ENCODE assay signal across 19 cellular contexts in the genomic region with DNA sequence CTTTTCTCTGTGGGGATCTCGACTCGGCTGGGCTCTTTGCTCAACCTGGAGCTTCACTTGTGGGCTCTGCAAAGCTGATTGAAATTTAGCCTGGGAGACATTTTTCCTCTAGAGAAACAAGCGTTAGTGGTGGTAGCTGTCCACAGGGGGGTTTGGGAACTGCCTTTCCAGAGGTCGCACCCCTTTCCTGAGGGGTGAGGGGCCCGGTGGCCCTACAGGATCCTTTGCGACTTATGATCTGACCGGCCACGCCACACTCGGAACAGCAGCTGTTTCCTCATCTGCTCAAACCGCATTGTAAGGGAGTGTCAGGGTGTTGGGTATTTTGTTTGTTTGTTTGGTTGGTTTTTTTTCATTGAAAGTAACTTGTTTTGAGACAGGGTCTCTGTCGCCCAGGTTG. TPM values are rescaled to one million over a fixed set of nuclear protein-coding genes. Genes with fewer than 3 reads are reported as not detected.
DNase-seq lines count a peak whose midpoint lies in the region; ATAC-seq, FAIRE-seq and TF ChIP-seq lines count a peak whose summit lies in the region.
"Had no signal": no experiment of that assay in that cellular context is flagged by ENCODE, and none has a peak within 500 bp of the region (broad histone marks: within the 10 kb centered on the region; RNA-seq: fewer than 3 reads in every experiment).

No MANE protein-coding gene starts in this region.

- H3K9me3 ChIP-seq in BLaER1: 0 out of 2 replicates have a peak, but pooled peaks cover 3% of the 10 kb centered on the region
- H3K9me3 ChIP-seq in CD4-positive, alpha-beta T cell (ENCODE audit: control insufficient read depth, low read length): no peaks in the 10 kb centered on the region
- H3K9me3 ChIP-seq: SJCRH30 had no signal

- H3K4me1 Mint-ChIP-seq in CD4-positive, alpha-beta T cell (ENCODE audit: low read depth): peaks cover 30% of the 10 kb centered on the region

- POLR2A ChIA-PET in CD4-positive, alpha-beta T cell (lab: Charles Lee): interaction anchor here (1.2 to 3.4 kb wide), 3 partner anchors 31 to 95 kb away, joined by 3 to 37 read pairs (median 10); a partner anchor contains a TSS

- H3K27me3 Mint-ChIP-seq in CD4-positive, alpha-beta T cell: no peaks in the 10 kb centered on the region

- FAIRE-seq in HTR-8/SVneo (lab: Jason Lieb, UNC): no peak

- H3K27ac ChIP-seq in BLaER1: peak overlapping the region; percentile 95
- H3K27ac ChIP-seq in CD4-positive, alpha-beta T cell (ENCODE audit: low read depth, low read length): no peak overlapping the region
- H3K27ac ChIP-seq: RWPE1, SJCRH30 had no signal

- no peaks in the 10 kb centered on the region for H3K27me3 ChIP-seq in BLaER1
- H3K27me3 ChIP-seq in CD4-positive, alpha-beta T cell (ENCODE audit: control insufficient read depth, insufficient read depth, low read length): no peaks in the 10 kb centered on the region
- H3K27me3 ChIP-seq: SJCRH30 had no signal

- no peaks in the 10 kb centered on the region for H3K36me3 ChIP-seq in BLaER1
- H3K36me3 ChIP-seq: SJCRH30 had no signal

- DNase-seq in CD4-positive, alpha-beta T cell: no peak
- peak; percentile 47 for DNase-seq in MV-4-11 (lab: John Stamatoyannopoulos, UW)
- peak; percentile 81 for DNase-seq in mesenteric fat pad (ENCODE audit: low spot score)
- no peak for DNase-seq in HTR-8/SVneo (ENCODE audit: insufficient read length, low spot score)
- no peak for DNase-seq in COR-L47 (lab: John Stamatoyannopoulos, UW)
- no peak for DNase-seq in NCI-H748 treated with DMSO at 0.1 percent for 48 hours (lab: John Stamatoyannopoulos, UW)
- DNase-seq: C1 segment of cervical spinal cord; NCI-H1092; NCI-H1694; NCI-H2107; NCI-H226; NCI-H526 treated with DMSO at 0.1 percent for 48 hours; NK-92 treated with Interleukin-12 subunit alpha and Interleukin-12 subunit beta, amount 100 ng/mL, for 24 hours; SJCRH30; SW 1271 had no signal

- peak overlapping the region; percentile 58 for H3K4me3 ChIP-seq in BLaER1
- H3K4me3 ChIP-seq: SJCRH30 had no signal

- H3K9me3 Mint-ChIP-seq in CD4-positive, alpha-beta T cell: no peaks in the 10 kb centered on the region

- no peak for TF ChIP-seq CTCF in CD4-positive, alpha-beta T cell (IDR thresholded peaks at IDR 0.05)

- no peak overlapping the region for H3K4me3 Mint-ChIP-seq in CD4-positive, alpha-beta T cell

- H3K27ac Mint-ChIP-seq in CD4-positive, alpha-beta T cell: peak overlapping the region; percentile 81

- H3K36me3 Mint-ChIP-seq in CD4-positive, alpha-beta T cell (ENCODE audit: low read depth): no peaks in the 10 kb centered on the region

- CTCF ChIA-PET in CD4-positive, alpha-beta T cell (lab: Charles Lee): no interaction called here

- H4K20me1 ChIP-seq in BLaER1: no peaks in the 10 kb centered on the region

- H3K4me2 ChIP-seq in BLaER1: peak overlapping the region; percentile 99

- H3K4me1 ChIP-seq in BLaER1: peaks cover 80% of the 10 kb centered on the region

- intact Hi-C loops in CD4-positive, alpha-beta T cell (cut with DNase I, micrococcal nuclease): no loop called here

- H3K9ac ChIP-seq in BLaER1: peak overlapping the region; percentile 80

- no peak for ATAC-seq in CD4-positive, alpha-beta T cell (ENCODE audit: poor library complexity)
- no peak for ATAC-seq in HG02973 (IDR thresholded peaks at IDR 0.05; ENCODE audit: unreplicated experiment)

RNA-seq across cellular contexts. Expression of a gene that starts 21.0 kb away (rescaled TPM):
- under 1 TPM in 1 of 2 experiments, not detected in 1; 0.14 TPM for total RNA-seq in CD4-positive, alpha-beta T cell
- not detected for total RNA-seq in mesenteric fat pad
- total RNA-seq: H4, SJCRH30 had no signal

RNA-seq across cellular contexts. Expression of a gene that starts 30.8 kb away (rescaled TPM):
- 10 to 100 TPM in 1 of 2 experiments, 1 to 10 TPM in 1; 9.8 to 10.2 TPM for total RNA-seq in CD4-positive, alpha-beta T cell
- total RNA-seq in mesenteric fat pad: 59.3 TPM

RNA-seq across cellular contexts. Expression of a gene that starts 31.7 kb away (rescaled TPM):
- 100 to 1,000 TPM; 212 to 216 TPM for total RNA-seq in CD4-positive, alpha-beta T cell
- total RNA-seq in mesenteric fat pad: 170 TPM

RNA-seq across cellular contexts. Expression of a gene that starts 59.3 kb away (rescaled TPM):
- total RNA-seq in CD4-positive, alpha-beta T cell: 10 to 100 TPM; 21.4 to 25.8 TPM
- 11.1 TPM for total RNA-seq in mesenteric fat pad

Comparison
In these comparisons a context has a peak if more than half of its experiments do, and no peak if none do; other contexts are left out.
1. DNase-seq: peak in MV-4-11 (single experiment) and mesenteric fat pad (single experiment); none in CD4-positive, alpha-beta T cell (0 of 10), HTR-8/SVneo (single experiment), COR-L47 (single experiment) and NCI-H748 treated with DMSO at 0.1 percent for 48 hours (single experiment).